ENCODE assay signal across 17 cellular contexts in genomic region chr5:42749020-42749419, GRCh38. TPM values are rescaled to one million over a fixed set of nuclear protein-coding genes. Genes with fewer than 3 reads are reported as not detected.
DNase-seq lines count a peak whose midpoint lies in the region; ATAC-seq and TF ChIP-seq lines count a peak whose summit lies in the region.
"Had no signal": no experiment of that assay in that cellular context is flagged by ENCODE, and none has a peak within 500 bp of the region (broad histone marks: within the 10 kb centered on the region; RNA-seq: fewer than 3 reads in every experiment).

No MANE protein-coding gene starts in this region.

- H3K4me3 Mint-ChIP-seq in activated CD8-positive, alpha-beta memory T cell treated with anti-CD3 and anti-CD28 coated beads, Interleukin-2, amount 10 ng/mL, durations not matched to agents 7 days and 5 days, result no peak overlapping the region
- H3K4me3 Mint-ChIP-seq in activated T-helper 17 cell treated with anti-CD3 and anti-CD28 coated beads, Interleukin-2, amount 50 U/mL, for 72 hours, result no peak overlapping the region
- H3K4me3 Mint-ChIP-seq: activated CD4-positive, alpha-beta memory T cell treated with anti-CD3 and anti-CD28 coated beads, Interleukin-2, amount 10 ng/mL, durations not matched to agents 7 days and 5 days; brain; CD4-positive, CD25-positive, alpha-beta regulatory T cell had no signal

- CTCF ChIA-PET in activated CD8-positive, alpha-beta memory T cell treated with anti-CD3 and anti-CD28 coated beads, Interleukin-2, amount 10 ng/mL, durations not matched to agents 7 days and 5 days (lab: Charles Lee), result no interaction called here
- CTCF ChIA-PET in HEK293T (lab: Yijun Ruan, JAX), result no interaction called here

- H3K27ac Mint-ChIP-seq in activated CD8-positive, alpha-beta memory T cell treated with anti-CD3 and anti-CD28 coated beads, Interleukin-2, amount 10 ng/mL, durations not matched to agents 7 days and 5 days, result no peak overlapping the region
- H3K27ac Mint-ChIP-seq in activated T-helper 17 cell treated with anti-CD3 and anti-CD28 coated beads, Interleukin-2, amount 50 U/mL, for 72 hours, result no peak overlapping the region
- H3K27ac Mint-ChIP-seq: activated CD4-positive, alpha-beta memory T cell treated with anti-CD3 and anti-CD28 coated beads, Interleukin-2, amount 10 ng/mL, durations not matched to agents 7 days and 5 days; activated T-helper 2 cell treated with anti-CD3 and anti-CD28 coated beads, Interferon-gamma antibody, Interleukin-2, Interleukin-4, amounts not matched to agents 10 μg/mL and 5 μg/mL and 100 μg/mL, durations not matched to agents 14 hours and 24 hours and 36 hours; brain; CD4-positive, CD25-positive, alpha-beta regulatory T cell had no signal

- no peak for DNase-seq in activated CD8-positive, alpha-beta memory T cell treated with anti-CD3 and anti-CD28 coated beads, Interleukin-2, amount 10 ng/mL, durations not matched to agents 7 days and 5 days
- DNase-seq in activated CD8-positive, alpha-beta memory T cell treated with anti-CD3 and anti-CD28 coated beads, Interleukin-2, amount 50 U/mL, for 48 hours, result no peak
- DNase-seq in HS-5 (ENCODE audit: low read depth) (peak; percentile 40), HEK293T (ENCODE audit: extremely low spot score) (no peak)
- DNase-seq in stimulated activated naive CD8-positive, alpha-beta T cell treated with anti-CD3 and anti-CD28 coated beads, Interleukin-15, Interleukin-2, amounts not matched to agents 100 U/mL and 50 U/mL, for 24 hours, result no peak
- DNase-seq: activated CD4-positive, alpha-beta memory T cell treated with anti-CD3 and anti-CD28 coated beads, Interleukin-2, amount 10 ng/mL, durations not matched to agents 7 days and 5 days; effector memory CD4-positive, alpha-beta T cell; foreskin melanocyte; left ventricle myocardium inferior; NCI-H1092 treated with DMSO at 0.1 percent for 48 hours; NCI-H2171 had no signal

- peaks cover 4% of the 10 kb centered on the region for H3K27me3 Mint-ChIP-seq in activated CD8-positive, alpha-beta memory T cell treated with anti-CD3 and anti-CD28 coated beads, Interleukin-2, amount 10 ng/mL, durations not matched to agents 7 days and 5 days
- no peaks in the 10 kb centered on the region for H3K27me3 Mint-ChIP-seq in activated T-helper 17 cell treated with anti-CD3 and anti-CD28 coated beads, Interleukin-2, amount 50 U/mL, for 72 hours
- H3K27me3 Mint-ChIP-seq: activated CD4-positive, alpha-beta memory T cell treated with anti-CD3 and anti-CD28 coated beads, Interleukin-2, amount 10 ng/mL, durations not matched to agents 7 days and 5 days; brain had no signal

- POLR2A ChIA-PET in HEK293T (lab: Yijun Ruan, JAX), result no interaction called here

- H3K36me3 Mint-ChIP-seq in activated CD8-positive, alpha-beta memory T cell treated with anti-CD3 and anti-CD28 coated beads, Interleukin-2, amount 10 ng/mL, durations not matched to agents 7 days and 5 days, result no peaks in the 10 kb centered on the region
- H3K36me3 Mint-ChIP-seq in activated T-helper 17 cell treated with anti-CD3 and anti-CD28 coated beads, Interleukin-2, amount 50 U/mL, for 72 hours (ENCODE audit: low read depth), result no peaks in the 10 kb centered on the region
- H3K36me3 Mint-ChIP-seq: brain; CD4-positive, CD25-positive, alpha-beta regulatory T cell had no signal

- peak; percentile 42 for ATAC-seq in activated CD8-positive, alpha-beta memory T cell treated with anti-CD3 and anti-CD28 coated beads, Interleukin-2, amount 10 ng/mL, durations not matched to agents 7 days and 5 days
- ATAC-seq in activated T-helper 17 cell treated with anti-CD3 and anti-CD28 coated beads, Interleukin-2, amount 50 U/mL, for 72 hours (replicated peaks), result peak; percentile 64
- peak; percentile 14 for ATAC-seq in stimulated activated naive CD8-positive, alpha-beta T cell treated with anti-CD3 and anti-CD28 coated beads, Interleukin-15, Interleukin-2, amounts not matched to agents 100 U/mL and 50 U/mL, for 24 hours
- ATAC-seq in HG02885 (IDR thresholded peaks at IDR 0.05; ENCODE audit: poor library complexity, unreplicated experiment) (no peak), HG02763 (IDR thresholded peaks at IDR 0.05; ENCODE audit: unreplicated experiment) (no peak)

- H3K4me1 Mint-ChIP-seq in activated CD8-positive, alpha-beta memory T cell treated with anti-CD3 and anti-CD28 coated beads, Interleukin-2, amount 10 ng/mL, durations not matched to agents 7 days and 5 days, result peaks cover 10% of the 10 kb centered on the region
- H3K4me1 Mint-ChIP-seq in activated T-helper 17 cell treated with anti-CD3 and anti-CD28 coated beads, Interleukin-2, amount 50 U/mL, for 72 hours, result peaks cover 7% of the 10 kb centered on the region
- H3K4me1 Mint-ChIP-seq: brain had no signal

- H3K9me3 Mint-ChIP-seq in activated CD8-positive, alpha-beta memory T cell treated with anti-CD3 and anti-CD28 coated beads, Interleukin-2, amount 10 ng/mL, durations not matched to agents 7 days and 5 days (ENCODE audit: low read depth), result no peaks in the 10 kb centered on the region
- H3K9me3 Mint-ChIP-seq in activated T-helper 17 cell treated with anti-CD3 and anti-CD28 coated beads, Interleukin-2, amount 50 U/mL, for 72 hours, result no peaks in the 10 kb centered on the region
- H3K9me3 Mint-ChIP-seq: activated CD4-positive, alpha-beta memory T cell treated with anti-CD3 and anti-CD28 coated beads, Interleukin-2, amount 10 ng/mL, durations not matched to agents 7 days and 5 days; activated T-helper 2 cell treated with anti-CD3 and anti-CD28 coated beads, Interferon-gamma antibody, Interleukin-2, Interleukin-4, amounts not matched to agents 10 μg/mL and 5 μg/mL and 100 μg/mL, durations not matched to agents 14 hours and 24 hours and 36 hours had no signal

TF ChIP-seq in HEK293T, 16 proteins besides CTCF, POLR2A, EP300 and RAD21:
- TF ChIP-seq HDGF (IDR thresholded peaks at IDR 0.05; ENCODE audit: borderline replicate concordance) (no peak), ARNT (IDR thresholded peaks at IDR 0.05) (no peak), SUZ12 (IDR thresholded peaks at IDR 0.05) (no peak), TARDBP (IDR thresholded peaks at IDR 0.05) (no peak), SP1 (IDR thresholded peaks at IDR 0.05) (no peak), ZNF384 (IDR thresholded peaks at IDR 0.05) (no peak), FOXM1 (IDR thresholded peaks at IDR 0.05; ENCODE audit: borderline replicate concordance) (no peak), FOXA1 (IDR thresholded peaks at IDR 0.05) (no peak), CTBP1 (IDR thresholded peaks at IDR 0.05; ENCODE audit: borderline replicate concordance) (no peak), ELF4 (IDR thresholded peaks at IDR 0.05) (no peak), L3MBTL2 (conservative IDR thresholded peaks at IDR 0.05) (no peak)

RNA-seq across cellular contexts. Expression of gene CCDC152, which starts 7.6 kb away (rescaled TPM):
- 1 to 10 TPM; 6.4 to 6.9 TPM for total RNA-seq in activated CD8-positive, alpha-beta memory T cell treated with anti-CD3 and anti-CD28 coated beads, Interleukin-2, amount 10 ng/mL, durations not matched to agents 7 days and 5 days
- total RNA-seq in activated T-helper 17 cell treated with anti-CD3 and anti-CD28 coated beads, Interleukin-2, amount 50 U/mL, for 72 hours, result 1 to 10 TPM in 1 of 2 donors, under 1 TPM in 1; 0.79 to 2.7 TPM

Comparison
In these comparisons a context has a peak if more than half of its experiments do, and no peak if none do; other contexts are left out.
1. ATAC-seq: peak in activated CD8-positive, alpha-beta memory T cell treated with anti-CD3 and anti-CD28 coated beads, Interleukin-2, amount 10 ng/mL, durations not matched to agents 7 days and 5 days (single experiment), activated T-helper 17 cell treated with anti-CD3 and anti-CD28 coated beads, Interleukin-2, amount 50 U/mL, for 72 hours (single experiment) and stimulated activated naive CD8-positive, alpha-beta T cell treated with anti-CD3 and anti-CD28 coated beads, Interleukin-15, Interleukin-2, amounts not matched to agents 100 U/mL and 50 U/mL, for 24 hours (single experiment); none in HG02885 (single experiment) and HG02763 (single experiment).